ENCODE assay signal across 1 cellular context in genomic region chr5:137630972-137631370, GRCh38.
TF ChIP-seq lines count a peak whose summit lies in the region.

No MANE protein-coding gene starts in this region.

TF ChIP-seq in GM23338, 12 proteins besides CTCF, POLR2A, EP300 and RAD21 (continued from another document):
- no peak for TF ChIP-seq ZNF462 (CRISPR knock-in tag; IDR thresholded peaks at IDR 0.05)
- no peak for TF ChIP-seq NANOG (IDR thresholded peaks at IDR 0.05; ENCODE audit: borderline replicate concordance)
- TF ChIP-seq CREB1 (CRISPR knock-in tag; IDR thresholded peaks at IDR 0.05; ENCODE audit: low read depth), result no peak
- TF ChIP-seq ZNF114 (CRISPR knock-in tag; IDR thresholded peaks at IDR 0.05), result no peak
- no peak for TF ChIP-seq EZH2phosphoT487 (IDR thresholded peaks at IDR 0.05; ENCODE audit: unreplicated experiment)
- TF ChIP-seq STAT1 (IDR thresholded peaks at IDR 0.05; ENCODE audit: unreplicated experiment), result no peak
